8 cellular contexts compared by ENCODE assay signal in genomic region chr9:128279088-128280073, GRCh38. TPM values are rescaled to one million over a fixed set of nuclear protein-coding genes. Genes with fewer than 3 reads are reported as not detected.
DNase-seq lines count a peak whose midpoint lies in the region; ATAC-seq, FAIRE-seq and TF ChIP-seq lines count a peak whose summit lies in the region.
"Not testable (repeated sequence)": the region's sequence is repeated elsewhere in the genome, so short reads cannot be mapped to it uniquely, and the experiment has no call there.

No MANE protein-coding gene starts in this region.

- H3K9me1 ChIP-seq in K562 (ENCODE audit: control insufficient read depth, insufficient read depth, low read length) = not testable (repeated sequence)

- BruUV-seq in K562 (replicated peaks; lab: Mats Ljungman, UMichigan) = TSS peak; percentile 9

- H3K27me3 ChIP-seq in K562 (ENCODE audit: control insufficient read depth in 2 of 2, insufficient read depth in 2 of 2, low read length in 2 of 2); neural progenitor cell: not testable (repeated sequence)

- ATAC-seq in K562 = not testable (repeated sequence)

- not testable (repeated sequence) for TF ChIP-seq CTCF in K562 (IDR thresholded peaks at IDR 0.05 in 2 of 3, conservative IDR thresholded peaks at IDR 0.05 in 1 of 3; ENCODE audit: insufficient read depth in 2 of 3, low read depth in 1 of 3, low read length in 3 of 3); fibroblast of pulmonary artery (IDR thresholded peaks at IDR 0.05; ENCODE audit: low read length, missing control alignments); neural progenitor cell (IDR thresholded peaks at IDR 0.05)

- H3K27ac Mint-ChIP-seq in neural progenitor cell = peak overlapping the region; percentile 87
- peak overlapping the region; percentile 33 for H3K27ac Mint-ChIP-seq in stimulated activated naive CD8-positive, alpha-beta T cell treated with anti-CD3 and anti-CD28 coated beads, Interleukin-15, Interleukin-2, amounts not matched to agents 100 ng/mL and 50 ng/mL, for 24 hours

- in situ Hi-C loops in ACHN (cut with HindIII; ENCODE audit: low pct_ligation_motif_present, low pct_unique_long_range_greater_than_20kb, low sequenced_read_pairs) = not testable (repeated sequence)
- in situ Hi-C loops in K562 (cut with MboI) = loop anchor here (25.0 kb wide), 1 partner anchor 1508 kb away; no protein-coding TSS in a partner anchor

- 0 out of 4 replicates have a peak, but pooled peaks have one; percentile 2 to 21 for TF ChIP-seq RAD21 in K562 (CRISPR knock-in tag; conservative IDR thresholded peaks at IDR 0.05 in 1 of 2, IDR thresholded peaks at IDR 0.05 in 1 of 2)

- POLR2A ChIA-PET in K562 (lab: Yijun Ruan, JAX) = interaction anchor here (0.6 to 1.3 kb wide), 8 partner anchors 12 to 62 kb away, joined by 3 to 6 read pairs (median 3); no protein-coding TSS in a partner anchor

- CTCF ChIA-PET in K562 (lab: Yijun Ruan, JAX; ENCODE audit: low intra/inter-chr PET ratio) = interaction anchor here (1.3 kb wide), 1 partner anchor 86 kb away, joined by 4 read pairs; no protein-coding TSS in a partner anchor

- H3K36me3 Mint-ChIP-seq in neural progenitor cell; stimulated activated naive CD8-positive, alpha-beta T cell treated with anti-CD3 and anti-CD28 coated beads, Interleukin-15, Interleukin-2, amounts not matched to agents 100 ng/mL and 50 ng/mL, for 24 hours (ENCODE audit: low read depth): not testable (repeated sequence)

- H3K79me2 ChIP-seq in K562 (ENCODE audit: control insufficient read depth, insufficient read depth, low read length) = peaks cover 29% of the 10 kb centered on the region
- H3K79me2 ChIP-seq in neural progenitor cell (ENCODE audit: low read depth) = peaks cover 19% of the 10 kb centered on the region

- peak overlapping the region; percentile 69 for H3K4me2 ChIP-seq in K562 (ENCODE audit: insufficient read depth, low read length)
- H3K4me2 ChIP-seq in neural progenitor cell = not testable (repeated sequence)

- not testable (repeated sequence) for H3K4me3 Mint-ChIP-seq in neural progenitor cell; stimulated activated naive CD8-positive, alpha-beta T cell treated with anti-CD3 and anti-CD28 coated beads, Interleukin-15, Interleukin-2, amounts not matched to agents 100 ng/mL and 50 ng/mL, for 24 hours

- H2AFZ ChIP-seq in K562 (ENCODE audit: low read depth, low read length) = peak overlapping the region; percentile 75
- not testable (repeated sequence) for H2AFZ ChIP-seq in neural progenitor cell (replicated peaks)

- TF ChIP-seq EP300 in K562 (IDR thresholded peaks at IDR 0.05; ENCODE audit: low read length) = 0 out of 2 replicates have a peak, but pooled peaks have one; percentile 39

- H3F3A ChIP-seq in neural progenitor cell (ENCODE audit: low read depth) = not testable (repeated sequence)

- peak overlapping the region; percentile 13; the same call in 1 of the 2 replicates for H3K4me3 ChIP-seq in K562
- not testable (repeated sequence) for H3K4me3 ChIP-seq in fibroblast of pulmonary artery (replicated peaks; ENCODE audit: low read depth, low read length); neural progenitor cell

- H3K4me1 Mint-ChIP-seq in neural progenitor cell = peaks cover 22% of the 10 kb centered on the region
- peaks cover 38% of the 10 kb centered on the region for H3K4me1 Mint-ChIP-seq in stimulated activated naive CD8-positive, alpha-beta T cell treated with anti-CD3 and anti-CD28 coated beads, Interleukin-15, Interleukin-2, amounts not matched to agents 100 ng/mL and 50 ng/mL, for 24 hours (ENCODE audit: low read depth)

- H3K27me3 Mint-ChIP-seq in neural progenitor cell (ENCODE audit: insufficient read depth, low read depth); stimulated activated naive CD8-positive, alpha-beta T cell treated with anti-CD3 and anti-CD28 coated beads, Interleukin-15, Interleukin-2, amounts not matched to agents 100 ng/mL and 50 ng/mL, for 24 hours: not testable (repeated sequence)

- WGBS in K562 (ENCODE audit: insufficient coverage, low coverage, missing lambda C conversion rate) = 16% methylated on average over 22 of the region's 22 CpGs

- H4K20me1 ChIP-seq in K562 (replicated peaks; ENCODE audit: control insufficient read depth, insufficient read depth, low read length); neural progenitor cell (ENCODE audit: low read depth): not testable (repeated sequence)

- H3K27ac ChIP-seq in K562 (ENCODE audit: extremely low read depth, low read depth, low read length) = peak overlapping the region; percentile 80
- not testable (repeated sequence) for H3K27ac ChIP-seq in neural progenitor cell

- intact Hi-C loops in K562 (cut with micrococcal nuclease) = loop anchor here (5.0 to 10.0 kb wide), 3 partner anchors 87 to 405 kb away; partner anchors contain the start of genes CIZ1, PTGES2 and SET

- peak; percentile 74 for FAIRE-seq in K562 (lab: Jason Lieb, UNC)

- TF ChIP-seq POLR2A in K562 (conservative IDR thresholded peaks at IDR 0.05) = not testable (repeated sequence)

- DNase-seq in ACHN (peak; percentile 32), HT1080 (ENCODE audit: low read depth) (peak; percentile 66), SW480 (ENCODE audit: low spot score) (peak; percentile 75), K562 (ENCODE audit: extremely low read depth in 1 of 4, low spot score in 3 of 4) (peak; percentile 66 to 93 (median 71)), fibroblast of pulmonary artery (ENCODE audit: low read depth) (peak; percentile 66), kidney tubule cell (ENCODE audit: low spot score) (peak; percentile 70)
- DNase-seq in neural progenitor cell (ENCODE audit: low spot score) = not testable (repeated sequence)

- not testable (repeated sequence) for H3K36me3 ChIP-seq in K562 (ENCODE audit: control insufficient read depth, insufficient read depth, low read length); neural progenitor cell

- H3K9ac ChIP-seq in K562 (ENCODE audit: insufficient read depth in 1 of 2, low read depth in 2 of 2, low read length in 2 of 2) = peak overlapping the region; percentile 52 to 75
- not testable (repeated sequence) for H3K9ac ChIP-seq in neural progenitor cell

- peaks cover 35 to 49% of the 10 kb centered on the region in 2 experiments for H3K4me1 ChIP-seq in K562 (replicated peaks in 1 of 2; ENCODE audit: control insufficient read depth in 2 of 2, insufficient read depth in 2 of 2, low read length in 2 of 2)
- not testable (repeated sequence) for H3K4me1 ChIP-seq in neural progenitor cell

- H3K9me3 ChIP-seq in K562 (replicated peaks; ENCODE audit: control insufficient read depth, insufficient read depth, low read depth, low read length); neural progenitor cell (ENCODE audit: low read depth): not testable (repeated sequence)

- H3K9me3 Mint-ChIP-seq in neural progenitor cell; stimulated activated naive CD8-positive, alpha-beta T cell treated with anti-CD3 and anti-CD28 coated beads, Interleukin-15, Interleukin-2, amounts not matched to agents 100 ng/mL and 50 ng/mL, for 24 hours: not testable (repeated sequence)

RNA-seq across cellular contexts. Expression of gene SWI5, which starts 3.3 kb away (rescaled TPM):
- 51.9 and 52.7 TPM in 2 replicates for total RNA-seq in HT1080 (2014; rRNA removed; shearing (Covaris generic))
- polyA plus RNA-seq in HT1080 (2015; cell fraction: cytosol; rRNA removed) = 46.1 and 50.8 TPM in 2 replicates
- polyA plus RNA-seq in HT1080 (2015; cell fraction: nucleus; rRNA removed) = 14.3 and 18.4 TPM in 2 replicates
- total RNA-seq in K562 (2011; cell fraction: chromatin; rRNA removed; ENCODE audit: low replicate concordance) = 31.0 and 60.5 TPM in 2 replicates
- total RNA-seq in K562 (2011; cell fraction: nucleolus; rRNA removed) = 37.1 and 42.7 TPM in 2 replicates
- 33.4 and 47.4 TPM in 2 replicates for total RNA-seq in K562 (2011; cell fraction: nucleoplasm; rRNA removed)
- total RNA-seq in K562 (2014; rRNA removed) (105 and 106 TPM in 2 replicates), K562 (2014; rRNA removed; fragmentation: Illumina TruSeq; extraction: Trizol) (82.6 and 86.7 TPM in 2 replicates), K562 (2015; rRNA removed; fragmentation: Illumina TruSeq; extraction: Trizol) (93.9 and 94.3 TPM in 2 replicates), K562 (2021) (72.3 and 77.3 TPM in 2 replicates), neural progenitor cell (ENCODE audit: low replicate concordance) (15.0 and 21.5 TPM in 2 replicates)
- polyA plus RNA-seq in K562 (2011; rRNA removed) (121 and 145 TPM in 2 replicates), K562 (2014; fragmentation: Illumina TruSeq; extraction: Trizol) (95.9 and 104 TPM in 2 replicates), K562 (2014; fragmentation: Nextera tagmentation; extraction: Ambion mirVana) (100 to 1,000 TPM in 1 of 2 experiments, 10 to 100 TPM in 1; 62.8 to 133 TPM), K562 (2014; rRNA removed) (121 and 141 TPM in 2 replicates)
- polyA plus RNA-seq in K562 (2011; cell fraction: cytosol; rRNA removed) = 151 and 164 TPM in 2 replicates
- polyA plus RNA-seq in K562 (2011; cell fraction: nucleus; rRNA removed) = 39.9 and 61.7 TPM in 2 replicates
- 91.8 and 104 TPM in 2 replicates for polyA plus RNA-seq in K562 (2012)
- polyA minus RNA-seq in K562 (2011; rRNA and poly(A)+ RNA removed) = 51.5 and 51.7 TPM in 2 replicates
- polyA minus RNA-seq in K562 (2011; cell fraction: cytosol; rRNA and poly(A)+ RNA removed) = 22.0 and 22.2 TPM in 2 replicates
- 11.6 and 14.9 TPM in 2 replicates for polyA minus RNA-seq in K562 (2011; cell fraction: nucleus; rRNA and poly(A)+ RNA removed)

RNA-seq across cellular contexts. Expression of gene GOLGA2, which starts 3.6 kb away (rescaled TPM):
- total RNA-seq in HT1080 (2014; rRNA removed; shearing (Covaris generic)) = 38.3 and 40.7 TPM in 2 replicates
- 68.1 and 78.4 TPM in 2 replicates for polyA plus RNA-seq in HT1080 (2015; cell fraction: cytosol; rRNA removed)
- polyA plus RNA-seq in HT1080 (2015; cell fraction: nucleus; rRNA removed) = 154 and 172 TPM in 2 replicates
- total RNA-seq in K562 (2011; cell fraction: chromatin; rRNA removed; ENCODE audit: low replicate concordance) = 623 and 716 TPM in 2 replicates
- total RNA-seq in K562 (2011; cell fraction: nucleolus; rRNA removed) = 264 and 268 TPM in 2 replicates
- total RNA-seq in K562 (2011; cell fraction: nucleoplasm; rRNA removed) = 448 and 517 TPM in 2 replicates
- total RNA-seq in K562 (2014; rRNA removed) (101 and 116 TPM in 2 replicates), K562 (2014; rRNA removed; fragmentation: Illumina TruSeq; extraction: Trizol) (70.7 and 80.5 TPM in 2 replicates), K562 (2015; rRNA removed; fragmentation: Illumina TruSeq; extraction: Trizol) (69.2 and 75.1 TPM in 2 replicates), K562 (2021) (91.3 and 109 TPM in 2 replicates), neural progenitor cell (ENCODE audit: low replicate concordance) (25.2 and 37.5 TPM in 2 replicates)
- polyA plus RNA-seq in K562 (2011; rRNA removed) (76.0 and 137 TPM in 2 replicates), K562 (2014; fragmentation: Illumina TruSeq; extraction: Trizol) (117 and 122 TPM in 2 replicates), K562 (2014; fragmentation: Nextera tagmentation; extraction: Ambion mirVana) (10 to 100 TPM; 15.7 to 21.9 TPM), K562 (2014; rRNA removed) (98.1 and 138 TPM in 2 replicates)
- 48.9 and 79.1 TPM in 2 replicates for polyA plus RNA-seq in K562 (2011; cell fraction: cytosol; rRNA removed)
- polyA plus RNA-seq in K562 (2011; cell fraction: nucleus; rRNA removed) = 143 and 177 TPM in 2 replicates
- polyA plus RNA-seq in K562 (2012) = 75.8 and 115 TPM in 2 replicates
- polyA minus RNA-seq in K562 (2011; rRNA and poly(A)+ RNA removed) = 69.9 and 111 TPM in 2 replicates
- 40.1 and 56.7 TPM in 2 replicates for polyA minus RNA-seq in K562 (2011; cell fraction: cytosol; rRNA and poly(A)+ RNA removed)
- polyA minus RNA-seq in K562 (2011; cell fraction: nucleus; rRNA and poly(A)+ RNA removed) = 86.6 and 165 TPM in 2 replicates

RNA-seq across cellular contexts. Expression of gene TRUB2, which starts 42.9 kb away (rescaled TPM):
- total RNA-seq in HT1080 (2014; rRNA removed; shearing (Covaris generic)) = 86.2 and 88.7 TPM in 2 replicates
- 19.4 and 20.1 TPM in 2 replicates for polyA plus RNA-seq in HT1080 (2015; cell fraction: cytosol; rRNA removed)
- 26.3 and 28.5 TPM in 2 replicates for polyA plus RNA-seq in HT1080 (2015; cell fraction: nucleus; rRNA removed)
- 35.5 and 103 TPM in 2 replicates for total RNA-seq in K562 (2011; cell fraction: chromatin; rRNA removed; ENCODE audit: low replicate concordance)
- 64.2 and 80.4 TPM in 2 replicates for total RNA-seq in K562 (2011; cell fraction: nucleolus; rRNA removed)
- 48.8 and 49.1 TPM in 2 replicates for total RNA-seq in K562 (2011; cell fraction: nucleoplasm; rRNA removed)
- total RNA-seq in K562 (2014; rRNA removed) (46.0 and 90.9 TPM in 2 replicates), K562 (2014; rRNA removed; fragmentation: Illumina TruSeq; extraction: Trizol) (43.0 and 63.0 TPM in 2 replicates), K562 (2015; rRNA removed; fragmentation: Illumina TruSeq; extraction: Trizol) (72.7 and 74.7 TPM in 2 replicates), K562 (2021) (91.3 and 104 TPM in 2 replicates), neural progenitor cell (ENCODE audit: low replicate concordance) (8.3 and 9.2 TPM in 2 replicates)
- polyA plus RNA-seq in K562 (2011; rRNA removed) (64.4 and 79.2 TPM in 2 replicates), K562 (2014; fragmentation: Illumina TruSeq; extraction: Trizol) (110 and 117 TPM in 2 replicates), K562 (2014; fragmentation: Nextera tagmentation; extraction: Ambion mirVana) (10 to 100 TPM in 1 of 2 experiments, 1 to 10 TPM in 1; 9.3 to 24.2 TPM), K562 (2014; rRNA removed) (56.7 and 89.1 TPM in 2 replicates)
- 56.0 and 75.1 TPM in 2 replicates for polyA plus RNA-seq in K562 (2011; cell fraction: cytosol; rRNA removed)
- polyA plus RNA-seq in K562 (2011; cell fraction: nucleus; rRNA removed) = 31.6 and 47.8 TPM in 2 replicates
- polyA plus RNA-seq in K562 (2012) = 64.7 and 97.4 TPM in 2 replicates
- polyA minus RNA-seq in K562 (2011; rRNA and poly(A)+ RNA removed) = 43.1 and 50.2 TPM in 2 replicates
- 49.8 and 67.6 TPM in 2 replicates for polyA minus RNA-seq in K562 (2011; cell fraction: cytosol; rRNA and poly(A)+ RNA removed)
- polyA minus RNA-seq in K562 (2011; cell fraction: nucleus; rRNA and poly(A)+ RNA removed) = 19.1 and 26.8 TPM in 2 replicates

RNA-seq across cellular contexts. Expression of gene COQ4, which starts 43.3 kb away (rescaled TPM):
- total RNA-seq in HT1080 (2014; rRNA removed; shearing (Covaris generic)) = 68.9 and 77.9 TPM in 2 replicates
- 50.8 and 53.2 TPM in 2 replicates for polyA plus RNA-seq in HT1080 (2015; cell fraction: cytosol; rRNA removed)
- 92.6 and 95.8 TPM in 2 replicates for polyA plus RNA-seq in HT1080 (2015; cell fraction: nucleus; rRNA removed)
- total RNA-seq in K562 (2011; cell fraction: chromatin; rRNA removed; ENCODE audit: low replicate concordance) = 241 and 561 TPM in 2 replicates
- total RNA-seq in K562 (2011; cell fraction: nucleolus; rRNA removed) = 334 and 386 TPM in 2 replicates
- 352 and 440 TPM in 2 replicates for total RNA-seq in K562 (2011; cell fraction: nucleoplasm; rRNA removed)
- 104 and 150 TPM in 2 replicates for total RNA-seq in K562 (2014; rRNA removed)
- total RNA-seq in K562 (2014; rRNA removed; fragmentation: Illumina TruSeq; extraction: Trizol) = 44.3 and 48.5 TPM in 2 replicates
- 66.2 and 67.2 TPM in 2 replicates for total RNA-seq in K562 (2015; rRNA removed; fragmentation: Illumina TruSeq; extraction: Trizol)
- 102 and 107 TPM in 2 replicates for total RNA-seq in K562 (2021)
- 113 and 117 TPM in 2 replicates for polyA plus RNA-seq in K562 (2011; rRNA removed)
- polyA plus RNA-seq in K562 (2011; cell fraction: cytosol; rRNA removed) = 145 and 208 TPM in 2 replicates
- 338 and 468 TPM in 2 replicates for polyA plus RNA-seq in K562 (2011; cell fraction: nucleus; rRNA removed)
- 113 and 151 TPM in 2 replicates for polyA plus RNA-seq in K562 (2012)
- 58.3 and 90.4 TPM in 2 replicates for polyA plus RNA-seq in K562 (2014; fragmentation: Illumina TruSeq; extraction: Trizol)
- 10 to 100 TPM in 1 of 2 experiments, 1 to 10 TPM in 1; 9.1 to 11.3 TPM for polyA plus RNA-seq in K562 (2014; fragmentation: Nextera tagmentation; extraction: Ambion mirVana)
- polyA plus RNA-seq in K562 (2014; rRNA removed) = 135 and 140 TPM in 2 replicates
- polyA minus RNA-seq in K562 (2011; rRNA and poly(A)+ RNA removed) = 65.9 and 102 TPM in 2 replicates
- 42.5 and 67.8 TPM in 2 replicates for polyA minus RNA-seq in K562 (2011; cell fraction: cytosol; rRNA and poly(A)+ RNA removed)
- 110 and 139 TPM in 2 replicates for polyA minus RNA-seq in K562 (2011; cell fraction: nucleus; rRNA and poly(A)+ RNA removed)
- 16.8 and 39.0 TPM in 2 replicates for total RNA-seq in neural progenitor cell (ENCODE audit: low replicate concordance)
